Comparison of ENCODE assay signal across 15 cellular contexts in genomic region chr10:77420942-77421523, GRCh38.
DNase-seq lines count a peak whose midpoint lies in the region; ATAC-seq and TF ChIP-seq lines count a peak whose summit lies in the region.
"Had no signal": no experiment of that assay in that cellular context is flagged by ENCODE, and none has a peak within 500 bp of the region (broad histone marks: within the 10 kb centered on the region; RNA-seq: fewer than 3 reads in every experiment).

No MANE protein-coding gene starts in this region.

- peaks cover 23% of the 10 kb centered on the region for H3K4me1 ChIP-seq in adipocyte (ENCODE audit: control insufficient read depth, insufficient read depth, low read length)
- H3K4me1 ChIP-seq in lower lobe of right lung = peaks cover 11% of the 10 kb centered on the region
- H3K4me1 ChIP-seq in transverse colon = peaks cover 3 to 21% (median 14%) of the 10 kb centered on the region in 4 donors
- no peaks in the 10 kb centered on the region for H3K4me1 ChIP-seq in mucosa of descending colon (ENCODE audit: low read depth)

- no peaks in the 10 kb centered on the region for H3K9me3 ChIP-seq in adipocyte (ENCODE audit: control insufficient read depth, low read length)
- H3K9me3 ChIP-seq in lower lobe of right lung = no peaks in the 10 kb centered on the region
- H3K9me3 ChIP-seq in transverse colon = no peaks in the 10 kb centered on the region
- H3K9me3 ChIP-seq in mucosa of descending colon = no peaks in the 10 kb centered on the region
- H3K9me3 ChIP-seq: Peyer's patch had no signal

- WGBS in transverse colon (ENCODE audit: low coverage in 1 of 2), 2 donors = 60% methylated on average over 2 of the region's 2 CpGs; no CpG with 5 or more reads in 1 of the 2 donors

- no peak for TF ChIP-seq POLR2A in transverse colon (IDR thresholded peaks at IDR 0.05)

- no peak for TF ChIP-seq EP300 in transverse colon (IDR thresholded peaks at IDR 0.05; ENCODE audit: low read depth)

- intact Hi-C loops in lower lobe of right lung (cut with DNase I) = no loop called here
- intact Hi-C loops in transverse colon (cut with DNase I; ENCODE audit: low total_unique reads) = no loop called here
- intact Hi-C loops in mucosa of descending colon (cut with DNase I, micrococcal nuclease) = no loop called here

- no peak for TF ChIP-seq CTCF in lower lobe of right lung (IDR thresholded peaks at IDR 0.05)
- no peak for TF ChIP-seq CTCF in transverse colon (IDR thresholded peaks at IDR 0.05)
- no peak for TF ChIP-seq CTCF in mucosa of descending colon (IDR thresholded peaks at IDR 0.05)

- in situ Hi-C loops in transverse colon (cut with MboI; ENCODE audit: low pct_ligation_motif_present in 1 of 4, low pct_unique_long_range_greater_than_20kb in 1 of 4, low sequenced_read_pairs in 3 of 4) = loop anchor here in 1 of 4 donors (25.0 kb wide), 1 partner anchor 216 kb away; the partner anchor contains the start of gene KCNMA1

- H3K36me3 ChIP-seq in adipocyte (ENCODE audit: control insufficient read depth, insufficient read depth, low read length, severe bottlenecking) = no peaks in the 10 kb centered on the region
- H3K36me3 ChIP-seq in lower lobe of right lung = no peaks in the 10 kb centered on the region
- H3K36me3 ChIP-seq in transverse colon = no peaks in the 10 kb centered on the region
- no peaks in the 10 kb centered on the region for H3K36me3 ChIP-seq in mucosa of descending colon (ENCODE audit: low read depth)
- H3K36me3 ChIP-seq: Peyer's patch had no signal

- peak; percentile 69 to 79 for ATAC-seq in lower lobe of right lung
- ATAC-seq in mucosa of descending colon = no peak
- no peak for ATAC-seq in HG03378 (IDR thresholded peaks at IDR 0.05; ENCODE audit: unreplicated experiment)

- no peak overlapping the region for H3K9ac ChIP-seq in adipocyte (ENCODE audit: low read length)

- peak; percentile 31 for DNase-seq in EH (ENCODE audit: low read depth)
- peak; percentile 36 for DNase-seq in adipocyte (ENCODE audit: low read depth)
- no peak for DNase-seq in lower lobe of right lung
- DNase-seq in transverse colon = no peak
- DNase-seq in amygdala (lab: John Stamatoyannopoulos, UW) = no peak
- no peak for DNase-seq in mucosa of descending colon
- DNase-seq: ACHN; CD4-positive, alpha-beta T cell; EL; H9; NCI-H1930; NCI-H510A; Peyer's patch; SHP77 treated with DMSO at 0.1 percent for 48 hours had no signal

- H3K27ac ChIP-seq in lower lobe of right lung (no peak overlapping the region), transverse colon (peak overlapping the region in 3 of 4 donors; percentile 42 to 81 (median 74))

- H3K27me3 ChIP-seq in adipocyte (replicated peaks; ENCODE audit: control insufficient read depth, insufficient read depth, low read length) (no peaks in the 10 kb centered on the region), lower lobe of right lung (ENCODE audit: low read depth) (no peaks in the 10 kb centered on the region), transverse colon (no peaks in the 10 kb centered on the region)
- H3K27me3 ChIP-seq: Peyer's patch had no signal

- H3K4me3 ChIP-seq in adipocyte (ENCODE audit: low read length) = no peak overlapping the region
- no peak overlapping the region for H3K4me3 ChIP-seq in lower lobe of right lung
- H3K4me3 ChIP-seq in transverse colon = no peak overlapping the region
- no peak overlapping the region for H3K4me3 ChIP-seq in mucosa of descending colon
- H3K4me3 ChIP-seq: Peyer's patch had no signal

Comparison
In these comparisons a context has a peak if more than half of its experiments do, and no peak if none do; other contexts are left out.
1. DNase-seq: peak in EH (single experiment) and adipocyte (single experiment); none in lower lobe of right lung (single experiment), transverse colon (single experiment), amygdala (0 of 56) and mucosa of descending colon (0 of 3).
2. ATAC-seq: peak in lower lobe of right lung (2 of 2); none in mucosa of descending colon (single experiment) and HG03378 (single experiment).